7 cellular contexts compared by ENCODE assay signal in the genomic region with DNA sequence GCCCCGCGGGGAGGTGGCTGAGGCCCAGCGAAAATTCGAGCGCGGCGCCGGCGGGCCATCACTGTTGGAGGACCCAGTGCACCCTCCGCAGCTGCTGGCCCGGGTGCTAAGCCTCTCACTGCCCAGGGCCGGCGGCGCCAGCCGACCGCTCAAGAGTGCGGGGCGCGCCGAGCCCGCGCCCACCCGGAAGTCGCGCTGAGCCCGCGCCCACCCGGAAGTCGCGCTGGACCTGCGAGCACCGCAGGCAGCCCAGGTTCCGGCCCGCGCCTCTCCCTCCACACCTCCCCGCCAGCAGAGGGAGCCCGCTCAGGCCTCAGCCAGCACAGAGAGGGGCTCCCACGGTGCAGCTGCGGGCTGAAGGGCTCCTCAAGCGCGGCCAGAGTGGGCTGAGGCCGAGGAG.
DNase-seq lines count a peak whose midpoint lies in the region; ATAC-seq and TF ChIP-seq lines count a peak whose summit lies in the region.
"Not testable (repeated sequence)": the region's sequence is repeated elsewhere in the genome, so short reads cannot be mapped to it uniquely, and the experiment has no call there.

No MANE protein-coding gene starts in this region.

- not testable (repeated sequence) for H3K9me3 ChIP-seq in Peyer's patch; cardiac muscle cell (ENCODE audit: low read depth); gastrocnemius medialis; tibial artery

- H3K9me3 Mint-ChIP-seq in activated T-helper 1 cell treated with anti-CD3 and anti-CD28 coated beads, Interleukin-12 subunit alpha, Interleukin-12 subunit beta, Interleukin-2, Interleukin-4 antibody, amounts not matched to agents 30 ng/mL and 10 ng/mL and 1 ng/mL, durations not matched to agents 14 hours and 24 hours and 36 hours; naive B cell: not testable (repeated sequence)

- H3K27me3 ChIP-seq in Peyer's patch, cardiac muscle cell, gastrocnemius medialis, tibial artery: not testable (repeated sequence)

- TF ChIP-seq CTCF in Peyer's patch (IDR thresholded peaks at IDR 0.05); cardiac muscle cell (IDR thresholded peaks at IDR 0.05; ENCODE audit: low read depth, low read length); gastrocnemius medialis (IDR thresholded peaks at IDR 0.05 in 4 of 5, conservative IDR thresholded peaks at IDR 0.05 in 1 of 5); tibial artery (IDR thresholded peaks at IDR 0.05): not testable (repeated sequence)

- H3K27me3 Mint-ChIP-seq in activated T-helper 1 cell treated with anti-CD3 and anti-CD28 coated beads, Interleukin-12 subunit alpha, Interleukin-12 subunit beta, Interleukin-2, Interleukin-4 antibody, amounts not matched to agents 30 ng/mL and 10 ng/mL and 1 ng/mL, durations not matched to agents 14 hours and 24 hours and 36 hours (ENCODE audit: insufficient read depth); naive B cell: not testable (repeated sequence)

- not testable (repeated sequence) for H3K27ac Mint-ChIP-seq in activated T-helper 1 cell treated with anti-CD3 and anti-CD28 coated beads, Interleukin-12 subunit alpha, Interleukin-12 subunit beta, Interleukin-2, Interleukin-4 antibody, amounts not matched to agents 30 ng/mL and 10 ng/mL and 1 ng/mL, durations not matched to agents 14 hours and 24 hours and 36 hours; naive B cell

- not testable (repeated sequence) for DNase-seq in Peyer's patch; cardiac muscle cell (ENCODE audit: low read depth in 1 of 2, low spot score in 1 of 2); gastrocnemius medialis; tibial artery
- peak; percentile 45 for DNase-seq in activated T-helper 1 cell treated with anti-CD3 and anti-CD28 coated beads, Interleukin-12 subunit alpha, Interleukin-12 subunit beta, Interleukin-2, Interleukin-4 antibody, amounts not matched to agents 30 ng/mL and 10 ng/mL and 1 ng/mL, durations not matched to agents 14 hours and 24 hours and 36 hours (ENCODE audit: low spot score)
- peak; percentile 69 for DNase-seq in central memory CD4-positive, alpha-beta T cell
- DNase-seq in naive B cell, result peak; percentile 75

- intact Hi-C loops in activated T-helper 1 cell treated with anti-CD3 and anti-CD28 coated beads, Interleukin-12 subunit alpha, Interleukin-12 subunit beta, Interleukin-2, Interleukin-4 antibody, amounts not matched to agents 30 ng/mL and 10 ng/mL and 1 ng/mL, durations not matched to agents 14 hours and 24 hours and 36 hours (cut with micrococcal nuclease); gastrocnemius medialis (cut with DNase I; ENCODE audit: low total_unique reads); tibial artery (cut with DNase I; ENCODE audit: low total_unique reads): not testable (repeated sequence)

- not testable (repeated sequence) for H3K4me1 Mint-ChIP-seq in activated T-helper 1 cell treated with anti-CD3 and anti-CD28 coated beads, Interleukin-12 subunit alpha, Interleukin-12 subunit beta, Interleukin-2, Interleukin-4 antibody, amounts not matched to agents 30 ng/mL and 10 ng/mL and 1 ng/mL, durations not matched to agents 14 hours and 24 hours and 36 hours (ENCODE audit: low read depth); naive B cell

- H3K4me3 ChIP-seq in Peyer's patch, result peak overlapping the region; percentile 22 to 58 (median 38)
- peak overlapping the region; percentile 22 for H3K4me3 ChIP-seq in cardiac muscle cell
- peak overlapping the region in 3 of 4 donors; percentile 41 to 50 (median 42) for H3K4me3 ChIP-seq in gastrocnemius medialis
- H3K4me3 ChIP-seq in tibial artery, result peak overlapping the region; percentile 46 to 47

- H3K27ac ChIP-seq in Peyer's patch, result peak overlapping the region in 3 of 4 donors; percentile 70 to 77 (median 72)
- not testable (repeated sequence) for H3K27ac ChIP-seq in cardiac muscle cell
- peak overlapping the region in 2 of 4 donors; percentile 50 to 67 for H3K27ac ChIP-seq in gastrocnemius medialis
- H3K27ac ChIP-seq in tibial artery, result peak overlapping the region in 1 of 2 donors; percentile 69

- not testable (repeated sequence) for ATAC-seq in naive B cell (ENCODE audit: low read depth in 2 of 2); gastrocnemius medialis

- H3K4me3 Mint-ChIP-seq in activated T-helper 1 cell treated with anti-CD3 and anti-CD28 coated beads, Interleukin-12 subunit alpha, Interleukin-12 subunit beta, Interleukin-2, Interleukin-4 antibody, amounts not matched to agents 30 ng/mL and 10 ng/mL and 1 ng/mL, durations not matched to agents 14 hours and 24 hours and 36 hours; naive B cell: not testable (repeated sequence)

- not testable (repeated sequence) for H3K36me3 Mint-ChIP-seq in activated T-helper 1 cell treated with anti-CD3 and anti-CD28 coated beads, Interleukin-12 subunit alpha, Interleukin-12 subunit beta, Interleukin-2, Interleukin-4 antibody, amounts not matched to agents 30 ng/mL and 10 ng/mL and 1 ng/mL, durations not matched to agents 14 hours and 24 hours and 36 hours (ENCODE audit: low read depth); naive B cell

- in situ Hi-C loops in gastrocnemius medialis (cut with MboI; ENCODE audit: low sequenced_read_pairs in 4 of 4), result not testable (repeated sequence)

- not testable (repeated sequence) for TF ChIP-seq POLR2A in Peyer's patch (IDR thresholded peaks at IDR 0.05); gastrocnemius medialis (IDR thresholded peaks at IDR 0.05)

- H3K36me3 ChIP-seq in Peyer's patch, cardiac muscle cell, gastrocnemius medialis, tibial artery: not testable (repeated sequence)

- not testable (repeated sequence) for H3K4me1 ChIP-seq in Peyer's patch; cardiac muscle cell (ENCODE audit: low read depth); gastrocnemius medialis; tibial artery
